11 cellular contexts compared by ENCODE assay signal in the genomic region with DNA sequence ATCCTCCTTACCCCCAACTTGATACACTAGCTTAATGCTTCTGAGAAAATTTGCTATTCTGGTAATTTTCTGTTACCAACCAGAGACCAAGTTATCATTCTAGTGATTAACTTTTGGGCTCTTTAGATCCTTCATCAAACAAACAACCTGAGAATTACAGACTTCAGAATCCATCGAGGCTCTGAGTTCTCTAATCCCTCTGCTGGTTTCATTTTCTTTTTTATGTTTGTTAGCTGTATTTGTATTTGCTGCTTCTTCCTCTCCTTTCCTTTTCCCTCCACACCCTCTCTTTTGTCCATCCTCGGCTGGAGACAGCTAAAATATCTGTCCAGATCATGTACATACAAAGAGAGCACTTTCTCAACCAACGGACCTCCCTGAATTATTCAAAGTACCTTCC.
DNase-seq lines count a peak whose midpoint lies in the region; ATAC-seq and TF ChIP-seq lines count a peak whose summit lies in the region.
"Had no signal": no experiment of that assay in that cellular context is flagged by ENCODE, and none has a peak within 500 bp of the region (broad histone marks: within the 10 kb centered on the region; RNA-seq: fewer than 3 reads in every experiment).

No MANE protein-coding gene starts in this region.

- H3K9me3 Mint-ChIP-seq in stimulated activated naive CD8-positive, alpha-beta T cell treated with anti-CD3 and anti-CD28 coated beads, Interleukin-15, Interleukin-2, amounts not matched to agents 100 ng/mL and 50 ng/mL, for 24 hours: no peaks in the 10 kb centered on the region
- no peaks in the 10 kb centered on the region for H3K9me3 Mint-ChIP-seq in activated CD4-positive, alpha-beta memory T cell treated with anti-CD3 and anti-CD28 coated beads for 36 hours
- H3K9me3 Mint-ChIP-seq: mesothelial cell of epicardium had no signal

- H3K4me1 Mint-ChIP-seq in stimulated activated naive CD8-positive, alpha-beta T cell treated with anti-CD3 and anti-CD28 coated beads, Interleukin-15, Interleukin-2, amounts not matched to agents 100 ng/mL and 50 ng/mL, for 24 hours (ENCODE audit: low read depth): peaks cover 51% of the 10 kb centered on the region
- peaks cover 66% of the 10 kb centered on the region for H3K4me1 Mint-ChIP-seq in activated CD4-positive, alpha-beta memory T cell treated with anti-CD3 and anti-CD28 coated beads for 36 hours (ENCODE audit: low read depth)

- no peak overlapping the region for H3K4me3 ChIP-seq in vagina

- ATAC-seq in stimulated activated naive CD8-positive, alpha-beta T cell treated with anti-CD3 and anti-CD28 coated beads, Interleukin-15, Interleukin-2, amounts not matched to agents 100 U/mL and 50 U/mL, for 24 hours: no peak
- ATAC-seq: esophagus mucosa had no signal

- intact Hi-C loops in activated CD4-positive, alpha-beta memory T cell treated with anti-CD3 and anti-CD28 coated beads for 36 hours (cut with micrococcal nuclease): no loop called here
- intact Hi-C loops in vagina (cut with DNase I): no loop called here

- TF ChIP-seq CTCF in vagina (IDR thresholded peaks at IDR 0.05): no peak

- POLR2A ChIA-PET in activated CD4-positive, alpha-beta memory T cell treated with anti-CD3 and anti-CD28 coated beads for 36 hours (lab: Charles Lee): interaction anchor here (1.0 to 3.5 kb wide), 3 partner anchors 8 to 98 kb away, joined by 4 to 44 read pairs (median 4); a partner anchor contains a TSS

- no peak for TF ChIP-seq POLR2A in vagina (IDR thresholded peaks at IDR 0.05)

- peak overlapping the region; percentile 64 for H3K27ac Mint-ChIP-seq in stimulated activated naive CD8-positive, alpha-beta T cell treated with anti-CD3 and anti-CD28 coated beads, Interleukin-15, Interleukin-2, amounts not matched to agents 100 ng/mL and 50 ng/mL, for 24 hours
- H3K27ac Mint-ChIP-seq in activated CD4-positive, alpha-beta memory T cell treated with anti-CD3 and anti-CD28 coated beads for 36 hours: peak overlapping the region; percentile 90
- H3K27ac Mint-ChIP-seq: mesothelial cell of epicardium had no signal

- peak overlapping the region; percentile 75 for H3K4me3 Mint-ChIP-seq in stimulated activated naive CD8-positive, alpha-beta T cell treated with anti-CD3 and anti-CD28 coated beads, Interleukin-15, Interleukin-2, amounts not matched to agents 100 ng/mL and 50 ng/mL, for 24 hours
- H3K4me3 Mint-ChIP-seq in activated CD4-positive, alpha-beta memory T cell treated with anti-CD3 and anti-CD28 coated beads for 36 hours: peak overlapping the region; percentile 86
- H3K4me3 Mint-ChIP-seq: mesothelial cell of epicardium had no signal

- peaks cover 15% of the 10 kb centered on the region for H3K4me1 ChIP-seq in vagina

- no peaks in the 10 kb centered on the region for H3K36me3 Mint-ChIP-seq in stimulated activated naive CD8-positive, alpha-beta T cell treated with anti-CD3 and anti-CD28 coated beads, Interleukin-15, Interleukin-2, amounts not matched to agents 100 ng/mL and 50 ng/mL, for 24 hours (ENCODE audit: low read depth)
- peaks cover 11% of the 10 kb centered on the region for H3K36me3 Mint-ChIP-seq in activated CD4-positive, alpha-beta memory T cell treated with anti-CD3 and anti-CD28 coated beads for 36 hours
- H3K36me3 Mint-ChIP-seq: mesothelial cell of epicardium had no signal

- H3K27me3 ChIP-seq in vagina: no peaks in the 10 kb centered on the region

- H3K27ac ChIP-seq in vagina: peak overlapping the region; percentile 9

- no peak for DNase-seq in stimulated activated naive CD8-positive, alpha-beta T cell treated with anti-CD3 and anti-CD28 coated beads, Interleukin-15, Interleukin-2, amounts not matched to agents 100 U/mL and 50 U/mL, for 24 hours
- no peak for DNase-seq in activated CD4-positive, alpha-beta memory T cell treated with anti-CD3 and anti-CD28 coated beads for 36 hours
- DNase-seq in medulla oblongata (ENCODE audit: extremely low spot score) (peak; percentile 8), vagina (ENCODE audit: extremely low spot score in 2 of 2) (no peak), pons (ENCODE audit: low spot score) (no peak), iPS-NIHi7 (ENCODE audit: extremely low spot score) (no peak)
- DNase-seq in effector CD4-positive, alpha-beta T cell: no peak
- DNase-seq: Kasumi-1 had no signal

- H3K27me3 Mint-ChIP-seq in stimulated activated naive CD8-positive, alpha-beta T cell treated with anti-CD3 and anti-CD28 coated beads, Interleukin-15, Interleukin-2, amounts not matched to agents 100 ng/mL and 50 ng/mL, for 24 hours: no peaks in the 10 kb centered on the region
- H3K27me3 Mint-ChIP-seq in activated CD4-positive, alpha-beta memory T cell treated with anti-CD3 and anti-CD28 coated beads for 36 hours: no peaks in the 10 kb centered on the region

- CTCF ChIA-PET in activated CD4-positive, alpha-beta memory T cell treated with anti-CD3 and anti-CD28 coated beads for 36 hours (lab: Charles Lee): interaction anchor here (0.8 to 7.9 kb wide), 7 partner anchors 9 to 239 kb away, joined by 3 to 110 read pairs (median 7); no protein-coding TSS in a partner anchor

- no peaks in the 10 kb centered on the region for H3K36me3 ChIP-seq in vagina

- no peaks in the 10 kb centered on the region for H3K9me3 ChIP-seq in vagina
